ENCODE assay signal across 11 cellular contexts in the genomic region with DNA sequence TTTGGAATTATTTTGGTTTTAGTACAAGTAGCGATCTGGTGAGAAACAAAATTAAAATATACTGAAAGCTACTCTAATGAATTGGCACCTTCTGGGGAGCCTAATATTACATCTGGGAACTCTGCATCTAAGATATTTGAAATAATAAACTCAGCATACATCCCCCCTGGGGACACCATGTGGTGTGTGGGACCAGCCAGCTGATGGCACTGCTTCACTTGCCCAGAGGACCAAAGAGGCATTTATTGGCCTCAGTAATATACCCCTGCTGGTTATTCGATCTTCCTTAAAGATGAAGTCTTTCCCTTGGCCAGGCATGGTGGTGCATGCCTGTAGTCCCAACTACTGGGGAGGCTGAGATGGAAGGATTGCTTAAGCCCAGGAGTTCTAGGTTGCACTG.
DNase-seq lines count a peak whose midpoint lies in the region; ATAC-seq, FAIRE-seq and TF ChIP-seq lines count a peak whose summit lies in the region.
"Had no signal": no experiment of that assay in that cellular context is flagged by ENCODE, and none has a peak within 500 bp of the region (broad histone marks: within the 10 kb centered on the region; RNA-seq: fewer than 3 reads in every experiment).

No MANE protein-coding gene starts in this region.

- no peak overlapping the region for H3K4me3 Mint-ChIP-seq in GM23338
- H3K4me3 Mint-ChIP-seq in activated naive CD8-positive, alpha-beta T cell treated with anti-CD3 and anti-CD28 coated beads for 36 hours = no peak overlapping the region

- intact Hi-C loops in kidney (cut with DNase I) = no loop called here

- H3K4me3 ChIP-seq in GM23338 = no peak overlapping the region
- H3K4me3 ChIP-seq in kidney (ENCODE audit: low read length in 2 of 2) = no peak overlapping the region
- H3K4me3 ChIP-seq: testis had no signal

- H3K27ac Mint-ChIP-seq in GM23338 = no peak overlapping the region
- no peak overlapping the region for H3K27ac Mint-ChIP-seq in activated naive CD8-positive, alpha-beta T cell treated with anti-CD3 and anti-CD28 coated beads for 36 hours

- no peaks in the 10 kb centered on the region for H4K20me1 ChIP-seq in GM23338 (replicated peaks; ENCODE audit: insufficient read depth)

- H3K4me1 Mint-ChIP-seq in GM23338 = peaks cover 7% of the 10 kb centered on the region
- H3K4me1 Mint-ChIP-seq in activated naive CD8-positive, alpha-beta T cell treated with anti-CD3 and anti-CD28 coated beads for 36 hours = no peaks in the 10 kb centered on the region

- H3K36me3 ChIP-seq in GM23338 (ENCODE audit: insufficient read depth) = no peaks in the 10 kb centered on the region
- H3K36me3 ChIP-seq in kidney (ENCODE audit: control insufficient read depth in 1 of 2, insufficient read depth in 2 of 2, low read length in 2 of 2) = no peaks in the 10 kb centered on the region

- H3K27ac ChIP-seq in GM23338 (ENCODE audit: low read depth) (no peak overlapping the region), kidney (ENCODE audit: low read depth in 2 of 2, low read length in 2 of 2) (no peak overlapping the region)
- H3K27ac ChIP-seq: testis had no signal

- H3K79me2 ChIP-seq in GM23338 (replicated peaks; ENCODE audit: insufficient read depth) = no peaks in the 10 kb centered on the region

- H3K4me2 ChIP-seq in GM23338 = no peak overlapping the region

- DNase-seq in D341Med (ENCODE audit: low spot score) (peak; percentile 69), GM23338 (ENCODE audit: low spot score) (peak; percentile 62), OCI-M1 (lab: John Stamatoyannopoulos, UW) (peak; percentile 7), kidney (no peak), GOT3 (lab: John Stamatoyannopoulos, UW) (no peak), GM19239 (ENCODE audit: insufficient read length, low spot score) (no peak), NCI-H446 (lab: John Stamatoyannopoulos, UW) (no peak)
- no peak for DNase-seq in activated naive CD8-positive, alpha-beta T cell treated with anti-CD3 and anti-CD28 coated beads for 36 hours
- DNase-seq: SIG-M5; stimulated activated CD4-positive, alpha-beta T cell treated with anti-CD3 and anti-CD28 coated beads, Interleukin-2, amount 100 ng/mL, for 24 hours; testis had no signal

- H2AFZ ChIP-seq in GM23338 = no peak overlapping the region

- no peaks in the 10 kb centered on the region; the same call in 2 of the 3 replicates for H3K9me3 Mint-ChIP-seq in GM23338
- no peaks in the 10 kb centered on the region for H3K9me3 Mint-ChIP-seq in activated naive CD8-positive, alpha-beta T cell treated with anti-CD3 and anti-CD28 coated beads for 36 hours

- H3K27me3 Mint-ChIP-seq in GM23338 (ENCODE audit: insufficient read depth, low read depth, poor library complexity) = peaks cover 4% of the 10 kb centered on the region
- H3K27me3 Mint-ChIP-seq in activated naive CD8-positive, alpha-beta T cell treated with anti-CD3 and anti-CD28 coated beads for 36 hours = no peaks in the 10 kb centered on the region

- H3K4me1 ChIP-seq in GM23338 (ENCODE audit: insufficient read depth) (0 out of 2 replicates have a peak, but pooled peaks cover 4% of the 10 kb centered on the region), kidney (ENCODE audit: control insufficient read depth in 1 of 2, insufficient read depth in 1 of 2, low read depth in 1 of 2, low read length in 2 of 2) (no peaks in the 10 kb centered on the region)
- H3K4me1 ChIP-seq: testis had no signal

- no peaks in the 10 kb centered on the region for H3K9me3 ChIP-seq in kidney (ENCODE audit: control insufficient read depth in 1 of 2, low read length in 2 of 2)
- H3K9me3 ChIP-seq: testis had no signal

- H3K36me3 Mint-ChIP-seq in GM23338 (ENCODE audit: low read depth) = no peaks in the 10 kb centered on the region
- H3K36me3 Mint-ChIP-seq in activated naive CD8-positive, alpha-beta T cell treated with anti-CD3 and anti-CD28 coated beads for 36 hours = no peaks in the 10 kb centered on the region

- peak; percentile 63 to 76 for TF ChIP-seq CTCF in GM23338 (conservative IDR thresholded peaks at IDR 0.05; ENCODE audit: low read depth in 2 of 2)
- TF ChIP-seq CTCF in kidney (IDR thresholded peaks at IDR 0.05; ENCODE audit: borderline replicate concordance, extremely low read depth, insufficient read depth) = peak; percentile 12

- H3K9me2 ChIP-seq in GM23338 (ENCODE audit: insufficient read depth) = no peaks in the 10 kb centered on the region

- no peak overlapping the region for H3K9ac ChIP-seq in kidney (ENCODE audit: low read length in 2 of 2)

- ATAC-seq in GM23338 = peak; percentile 79

- H3K27me3 ChIP-seq in GM23338 (ENCODE audit: insufficient read depth) = no peaks in the 10 kb centered on the region
- H3K27me3 ChIP-seq: testis had no signal

- H3F3A ChIP-seq in GM23338 (replicated peaks; ENCODE audit: low read depth) = no peaks in the 10 kb centered on the region

- FAIRE-seq in kidney (lab: Jason Lieb, UNC) (no peak), GM19239 (lab: Jason Lieb, UNC) (no peak)

TF ChIP-seq in GM23338, 12 proteins besides CTCF, POLR2A, EP300 and RAD21 (continues in another document):
- TF ChIP-seq CREB1 (CRISPR knock-in tag; IDR thresholded peaks at IDR 0.05; ENCODE audit: low read depth) (no peak), EZH2phosphoT487 (IDR thresholded peaks at IDR 0.05; ENCODE audit: unreplicated experiment) (no peak), POLR2AphosphoS5 (IDR thresholded peaks at IDR 0.05; ENCODE audit: low read depth) (no peak), JUNB (IDR thresholded peaks at IDR 0.05; ENCODE audit: unreplicated experiment) (no peak), ZNF114 (CRISPR knock-in tag; IDR thresholded peaks at IDR 0.05) (no peak)
- TF ChIP-seq, protein P1, sequence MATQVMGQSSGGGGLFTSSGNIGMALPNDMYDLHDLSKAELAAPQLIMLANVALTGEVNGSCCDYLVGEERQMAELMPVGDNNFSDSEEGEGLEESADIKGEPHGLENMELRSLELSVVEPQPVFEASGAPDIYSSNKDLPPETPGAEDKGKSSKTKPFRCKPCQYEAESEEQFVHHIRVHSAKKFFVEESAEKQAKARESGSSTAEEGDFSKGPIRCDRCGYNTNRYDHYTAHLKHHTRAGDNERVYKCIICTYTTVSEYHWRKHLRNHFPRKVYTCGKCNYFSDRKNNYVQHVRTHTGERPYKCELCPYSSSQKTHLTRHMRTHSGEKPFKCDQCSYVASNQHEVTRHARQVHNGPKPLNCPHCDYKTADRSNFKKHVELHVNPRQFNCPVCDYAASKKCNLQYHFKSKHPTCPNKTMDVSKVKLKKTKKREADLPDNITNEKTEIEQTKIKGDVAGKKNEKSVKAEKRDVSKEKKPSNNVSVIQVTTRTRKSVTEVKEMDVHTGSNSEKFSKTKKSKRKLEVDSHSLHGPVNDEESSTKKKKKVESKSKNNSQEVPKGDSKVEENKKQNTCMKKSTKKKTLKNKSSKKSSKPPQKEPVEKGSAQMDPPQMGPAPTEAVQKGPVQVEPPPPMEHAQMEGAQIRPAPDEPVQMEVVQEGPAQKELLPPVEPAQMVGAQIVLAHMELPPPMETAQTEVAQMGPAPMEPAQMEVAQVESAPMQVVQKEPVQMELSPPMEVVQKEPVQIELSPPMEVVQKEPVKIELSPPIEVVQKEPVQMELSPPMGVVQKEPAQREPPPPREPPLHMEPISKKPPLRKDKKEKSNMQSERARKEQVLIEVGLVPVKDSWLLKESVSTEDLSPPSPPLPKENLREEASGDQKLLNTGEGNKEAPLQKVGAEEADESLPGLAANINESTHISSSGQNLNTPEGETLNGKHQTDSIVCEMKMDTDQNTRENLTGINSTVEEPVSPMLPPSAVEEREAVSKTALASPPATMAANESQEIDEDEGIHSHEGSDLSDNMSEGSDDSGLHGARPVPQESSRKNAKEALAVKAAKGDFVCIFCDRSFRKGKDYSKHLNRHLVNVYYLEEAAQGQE (IDR thresholded peaks at IDR 0.05; ENCODE audit: unreplicated experiment) = no peak
- TF ChIP-seq, protein P2, sequence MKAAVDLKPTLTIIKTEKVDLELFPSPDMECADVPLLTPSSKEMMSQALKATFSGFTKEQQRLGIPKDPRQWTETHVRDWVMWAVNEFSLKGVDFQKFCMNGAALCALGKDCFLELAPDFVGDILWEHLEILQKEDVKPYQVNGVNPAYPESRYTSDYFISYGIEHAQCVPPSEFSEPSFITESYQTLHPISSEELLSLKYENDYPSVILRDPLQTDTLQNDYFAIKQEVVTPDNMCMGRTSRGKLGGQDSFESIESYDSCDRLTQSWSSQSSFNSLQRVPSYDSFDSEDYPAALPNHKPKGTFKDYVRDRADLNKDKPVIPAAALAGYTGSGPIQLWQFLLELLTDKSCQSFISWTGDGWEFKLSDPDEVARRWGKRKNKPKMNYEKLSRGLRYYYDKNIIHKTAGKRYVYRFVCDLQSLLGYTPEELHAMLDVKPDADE (IDR thresholded peaks at IDR 0.05) = no peak

Comparison
In these comparisons a context has a peak if more than half of its experiments do, and no peak if none do; other contexts are left out.
1. DNase-seq: peak in D341Med (single experiment), GM23338 (single experiment) and OCI-M1 (single experiment); none in kidney (single experiment), GOT3 (single experiment), GM19239 (single experiment), NCI-H446 (0 of 2) and activated naive CD8-positive, alpha-beta T cell treated with anti-CD3 and anti-CD28 coated beads for 36 hours (single experiment).